Comparison of ENCODE assay signal across 8 cellular contexts in genomic region chr19:40716655-40717324, GRCh38. TPM values are rescaled to one million over a fixed set of nuclear protein-coding genes. Genes with fewer than 3 reads are reported as not detected.
A peak's percentile ranks its signal among the peaks of the same experiment; 100 is the strongest.
DNase-seq lines count a peak whose midpoint lies in the region; ATAC-seq, FAIRE-seq and TF ChIP-seq lines count a peak whose summit lies in the region.

COQ8B (minus strand) TSS chr19:40716886; CDS start chr19:40714632, 2,254 bp downstream.
ITPKC (plus strand) TSS chr19:40717112; CDS start chr19:40717136, 24 bp downstream.

- TF ChIP-seq EP300 in HepG2 (IDR thresholded peaks at IDR 0.05; ENCODE audit: low read depth in 2 of 2, low read length in 2 of 2) (no peak), HepG2 (CRISPR knock-in tag; IDR thresholded peaks at IDR 0.05; ENCODE audit: borderline replicate concordance) (no peak)

- peak within 1 kb of the TSS; percentile 90 to 99 (median 92) for H3K4me3 ChIP-seq in HepG2 (replicated peaks in 1 of 3; ENCODE audit: insufficient read depth in 1 of 3, low read depth in 2 of 3, low read length in 3 of 3)

- peaks cover 45% of the 10 kb centered on the region for H3K4me1 ChIP-seq in HepG2 (ENCODE audit: insufficient read depth, low read length)

- peak; percentile 81 for FAIRE-seq in HepG2 (lab: Jason Lieb, UNC)

- peak within 1 kb of the TSS; percentile 96 for H3K9ac ChIP-seq in HepG2 (ENCODE audit: insufficient read depth, low read depth, low read length)

- peak within 1 kb of the TSS; percentile 95 for H3K27ac ChIP-seq in HepG2 (ENCODE audit: extremely low read length, insufficient read depth, low read length)

- no peak within 1 kb of the TSS for H2AFZ ChIP-seq in HepG2 (ENCODE audit: low read length)

- in situ Hi-C loops in HepG2 (cut with HindIII; ENCODE audit: extremely low pct_ligation_motif_present, low pct_unique_long_range_greater_than_20kb): loop anchor here (5.0 kb wide), 1 partner anchor 36 kb away; the partner anchor contains the start of genes ACTMAP and SNRPA

- peak within 1 kb of the TSS; percentile 94 for H3K4me2 ChIP-seq in HepG2 (ENCODE audit: low read depth, low read length)

- no TSS peak for BruUV-seq in HepG2 (replicated peaks; lab: Mats Ljungman, UMichigan)

- TF ChIP-seq POLR2A in HepG2 (IDR thresholded peaks at IDR 0.05; ENCODE audit: insufficient read depth in 1 of 2, low read depth in 2 of 2, low read length in 2 of 2): peak; percentile 64 to 73; a peak in 3 of 4 replicates

- no peaks in the 10 kb centered on the region for H3K9me3 ChIP-seq in HepG2 (ENCODE audit: low read length)

- peaks cover 45% of the 10 kb centered on the region for H3K79me2 ChIP-seq in HepG2 (ENCODE audit: insufficient read depth, low read length)

- 0% methylated on average over 5 of the region's 72 CpGs for WGBS in HepG2 (ENCODE audit: low lambda C conversion rate)

- DNase-seq in CD1c-positive myeloid dendritic cell (ENCODE audit: extremely low spot score): peak; percentile 98
- peak; percentile 92 for DNase-seq in NCI-H748 treated with DMSO at 0.1 percent for 48 hours (lab: John Stamatoyannopoulos, UW)
- peak; percentile 100 for DNase-seq in activated CD4-positive, alpha-beta T cell treated with anti-CD3 and anti-CD28 coated beads, Interleukin-2, amount 50 U/mL, for 4 hours
- DNase-seq in dermis blood vessel endothelial cell: peak; percentile 97
- DNase-seq in HepG2 (ENCODE audit: low spot score): peak; percentile 95
- DNase-seq in stimulated activated CD4-positive, alpha-beta T cell treated with anti-CD3 and anti-CD28 coated beads, Interleukin-2, amount 100 ng/mL, for 48 hours: peak; percentile 100

- TF ChIP-seq RAD21 in HepG2 (CRISPR knock-in tag; IDR thresholded peaks at IDR 0.05): peak; percentile 53; the same call in 1 of the 2 replicates

- CTCF ChIA-PET in HepG2 (lab: Yijun Ruan, JAX; ENCODE audit: low intra/inter-chr PET ratio, low total read pairs): no interaction called here

- POLR2A ChIA-PET in HepG2 (lab: Yijun Ruan, JAX): interaction anchor here (0.9 to 2.4 kb wide), 17 partner anchors 9 to 648 kb away, joined by 3 to 30 read pairs (median 4); partner anchors contain the start of genes ACTMAP, B9D2, EGLN2 and RAB4B

- ATAC-seq in GM19397 (IDR thresholded peaks at IDR 0.05; ENCODE audit: unreplicated experiment): peak; percentile 72
- peak; percentile 67 for ATAC-seq in HG03565 (IDR thresholded peaks at IDR 0.05; ENCODE audit: unreplicated experiment)
- peak; percentile 64 for ATAC-seq in HepG2

- no peaks in the 10 kb centered on the region for H3K36me3 ChIP-seq in HepG2 (replicated peaks in 1 of 2; ENCODE audit: control insufficient read depth in 1 of 2, insufficient read depth in 2 of 2, low read length in 2 of 2)

- intact Hi-C loops in HepG2 (cut with micrococcal nuclease; ENCODE audit: unreplicated experiment): loop anchor here (5.0 kb wide), 1 partner anchor 91 kb away; no protein-coding TSS in a partner anchor

- no peaks in the 10 kb centered on the region; a peak in 1 of 5 replicates for H3K27me3 ChIP-seq in HepG2 (ENCODE audit: control insufficient read depth in 1 of 2, insufficient read depth in 2 of 2, low read length in 2 of 2)

- 0 out of 2 replicates have a peak, but pooled peaks cover 4% of the 10 kb centered on the region for H4K20me1 ChIP-seq in HepG2 (ENCODE audit: insufficient read depth, low read length)

- TF ChIP-seq CTCF in HepG2 (CRISPR knock-in tag; IDR thresholded peaks at IDR 0.05): no peak

TF ChIP-seq in HepG2, 621 proteins besides CTCF, POLR2A, EP300 and RAD21 (continues in another document):
- no peak for TF ChIP-seq SIN3B (IDR thresholded peaks at IDR 0.05; ENCODE audit: low read length)
- no peak for TF ChIP-seq ZNF580 (CRISPR knock-in tag; IDR thresholded peaks at IDR 0.05; ENCODE audit: borderline replicate concordance, low read depth)
- no peak for TF ChIP-seq ZNF512 (CRISPR knock-in tag; IDR thresholded peaks at IDR 0.05)
- TF ChIP-seq WIZ (CRISPR knock-in tag; IDR thresholded peaks at IDR 0.05): no peak
- no peak for TF ChIP-seq ZNF121 (CRISPR knock-in tag; IDR thresholded peaks at IDR 0.05)
- no peak for TF ChIP-seq MAFK (conservative IDR thresholded peaks at IDR 0.05 in 1 of 2, IDR thresholded peaks at IDR 0.05 in 1 of 2; ENCODE audit: low read length in 2 of 2)
- TF ChIP-seq SUZ12 (IDR thresholded peaks at IDR 0.05; ENCODE audit: low read depth, low read length): no peak
- no peak for TF ChIP-seq AKAP8 (CRISPR knock-in tag; IDR thresholded peaks at IDR 0.05)
- TF ChIP-seq CENPBD1 (CRISPR knock-in tag; IDR thresholded peaks at IDR 0.05; ENCODE audit: borderline replicate concordance, low read depth): no peak
- TF ChIP-seq ZNF451 (CRISPR knock-in tag; IDR thresholded peaks at IDR 0.05): no peak
- TF ChIP-seq SIX4 (CRISPR knock-in tag; IDR thresholded peaks at IDR 0.05): no peak; the same call in 1 of the 2 replicates
- TF ChIP-seq ZFP82 (CRISPR knock-in tag; IDR thresholded peaks at IDR 0.05; ENCODE audit: borderline replicate concordance): no peak

RNA-seq across cellular contexts. Expression of gene COQ8B, which starts in this region (rescaled TPM):
- total RNA-seq in dermis blood vessel endothelial cell: 31.8 and 38.8 TPM in 2 replicates
- 10.3 and 17.2 TPM in 2 replicates for total RNA-seq in HepG2 (2016; rRNA removed; fragmentation: Illumina TruSeq; extraction: Trizol)
- 11.6 and 12.3 TPM in 2 replicates for total RNA-seq in HepG2 (2016; cell fraction: cytosol; rRNA removed; fragmentation: Illumina TruSeq; extraction: Trizol; ENCODE audit: low read depth)
- total RNA-seq in HepG2 (2016; cell fraction: insoluble cytoplasmic fraction; rRNA removed; fragmentation: Illumina TruSeq; extraction: Trizol): 8.6 and 17.5 TPM in 2 replicates
- 16.6 and 19.5 TPM in 2 replicates for total RNA-seq in HepG2 (2016; cell fraction: membrane; rRNA removed; fragmentation: Illumina TruSeq; extraction: Trizol)
- total RNA-seq in HepG2 (2016; cell fraction: nucleus; rRNA removed; fragmentation: Illumina TruSeq; extraction: Trizol): 13.3 and 18.3 TPM in 2 replicates
- polyA plus RNA-seq in HepG2 (2011; rRNA removed): 12.3 and 14.7 TPM in 2 replicates
- polyA plus RNA-seq in HepG2 (2011; cell fraction: cytosol; rRNA removed): 9.9 and 15.6 TPM in 2 replicates
- polyA plus RNA-seq in HepG2 (2011; cell fraction: nucleus; rRNA removed): 54.2 and 65.2 TPM in 2 replicates
- polyA plus RNA-seq in HepG2 (2012): 8.7 and 13.0 TPM in 2 replicates
- polyA plus RNA-seq in HepG2 (2016; cell fraction: cytosol; fragmentation: Illumina TruSeq; extraction: Trizol; ENCODE audit: low read depth): 5.6 and 6.3 TPM in 2 replicates
- polyA plus RNA-seq in HepG2 (2016; cell fraction: insoluble cytoplasmic fraction; fragmentation: Illumina TruSeq; extraction: Trizol; ENCODE audit: low read depth): 7.8 and 9.6 TPM in 2 replicates
- polyA plus RNA-seq in HepG2 (2016; cell fraction: membrane; fragmentation: Illumina TruSeq; extraction: Trizol; ENCODE audit: low read depth): 8.1 and 8.4 TPM in 2 replicates
- 21.5 and 25.0 TPM in 2 replicates for polyA plus RNA-seq in HepG2 (2016; cell fraction: nucleus; fragmentation: Illumina TruSeq; extraction: Trizol; ENCODE audit: insufficient read depth, low read depth)
- polyA minus RNA-seq in HepG2 (2011; rRNA and poly(A)+ RNA removed; ENCODE audit: low replicate concordance): 22.0 and 30.0 TPM in 2 replicates
- 7.7 and 9.0 TPM in 2 replicates for polyA minus RNA-seq in HepG2 (2011; cell fraction: cytosol; rRNA and poly(A)+ RNA removed)
- polyA minus RNA-seq in HepG2 (2011; cell fraction: nucleus; rRNA and poly(A)+ RNA removed): 19.1 and 21.8 TPM in 2 replicates

RNA-seq across cellular contexts. Expression of gene ITPKC, which starts in this region (rescaled TPM):
- total RNA-seq in dermis blood vessel endothelial cell (30.6 and 33.4 TPM in 2 replicates), HepG2 (2016; rRNA removed; fragmentation: Illumina TruSeq; extraction: Trizol) (11.2 and 11.3 TPM in 2 replicates)
- 2.2 and 2.9 TPM in 2 replicates for total RNA-seq in HepG2 (2016; cell fraction: cytosol; rRNA removed; fragmentation: Illumina TruSeq; extraction: Trizol; ENCODE audit: low read depth)
- total RNA-seq in HepG2 (2016; cell fraction: insoluble cytoplasmic fraction; rRNA removed; fragmentation: Illumina TruSeq; extraction: Trizol): 11.1 and 11.2 TPM in 2 replicates
- total RNA-seq in HepG2 (2016; cell fraction: membrane; rRNA removed; fragmentation: Illumina TruSeq; extraction: Trizol): 6.2 and 7.0 TPM in 2 replicates
- 9.4 and 10.1 TPM in 2 replicates for total RNA-seq in HepG2 (2016; cell fraction: nucleus; rRNA removed; fragmentation: Illumina TruSeq; extraction: Trizol)
- 6.9 and 12.4 TPM in 2 replicates for polyA plus RNA-seq in HepG2 (2011; rRNA removed)
- polyA plus RNA-seq in HepG2 (2011; cell fraction: cytosol; rRNA removed): 7.5 and 8.3 TPM in 2 replicates
- polyA plus RNA-seq in HepG2 (2011; cell fraction: nucleus; rRNA removed): 10.9 and 11.5 TPM in 2 replicates
- 5.5 and 8.9 TPM in 2 replicates for polyA plus RNA-seq in HepG2 (2012)
- 1.6 and 1.9 TPM in 2 replicates for polyA plus RNA-seq in HepG2 (2016; cell fraction: cytosol; fragmentation: Illumina TruSeq; extraction: Trizol; ENCODE audit: low read depth)
- polyA plus RNA-seq in HepG2 (2016; cell fraction: insoluble cytoplasmic fraction; fragmentation: Illumina TruSeq; extraction: Trizol; ENCODE audit: low read depth): 9.6 and 11.1 TPM in 2 replicates
- polyA plus RNA-seq in HepG2 (2016; cell fraction: membrane; fragmentation: Illumina TruSeq; extraction: Trizol; ENCODE audit: low read depth): 4.0 and 4.4 TPM in 2 replicates
- polyA plus RNA-seq in HepG2 (2016; cell fraction: nucleus; fragmentation: Illumina TruSeq; extraction: Trizol; ENCODE audit: insufficient read depth, low read depth): 16.8 and 17.2 TPM in 2 replicates
- 7.6 and 22.0 TPM in 2 replicates for polyA minus RNA-seq in HepG2 (2011; rRNA and poly(A)+ RNA removed; ENCODE audit: low replicate concordance)
- polyA minus RNA-seq in HepG2 (2011; cell fraction: cytosol; rRNA and poly(A)+ RNA removed): 4.2 and 6.6 TPM in 2 replicates
- 5.5 and 7.5 TPM in 2 replicates for polyA minus RNA-seq in HepG2 (2011; cell fraction: nucleus; rRNA and poly(A)+ RNA removed)

Comparison
In these comparisons a context has a peak if more than half of its experiments do, and no peak if none do; other contexts are left out.
1. Peak in every context shown above with its lines: DNase-seq, ATAC-seq, H3K4me3 ChIP-seq and H3K27ac ChIP-seq.